8 cellular contexts compared by ENCODE assay signal in the genomic region with DNA sequence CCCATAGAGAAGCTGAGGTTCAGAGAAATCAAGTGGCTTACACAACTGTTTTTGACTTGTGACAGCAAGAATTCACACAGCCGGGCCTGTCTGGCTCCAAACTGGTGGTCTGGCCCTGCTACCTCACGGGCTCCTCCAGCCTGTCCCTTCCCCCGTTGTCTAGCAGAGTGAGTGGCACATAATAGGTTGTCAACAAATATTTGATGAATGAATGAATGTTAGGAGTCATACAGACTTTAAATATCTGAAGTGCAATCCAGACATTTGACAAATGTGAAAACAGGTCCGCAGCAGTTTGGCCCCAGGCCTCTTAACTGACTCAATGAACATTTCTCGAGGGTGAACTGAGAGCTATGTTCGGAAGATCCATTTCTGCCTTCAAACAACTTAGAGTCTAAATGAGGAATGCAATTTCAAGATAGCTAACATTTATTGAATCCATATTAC. TPM values are rescaled to one million over a fixed set of nuclear protein-coding genes. Genes with fewer than 3 reads are reported as not detected.
DNase-seq lines count a peak whose midpoint lies in the region.

No MANE protein-coding gene starts in this region.

- no peaks in the 10 kb centered on the region for H3K9me3 Mint-ChIP-seq in activated naive CD4-positive, alpha-beta T cell treated with anti-CD3 and anti-CD28 coated beads, Interleukin-2, amount 10 ng/mL, durations not matched to agents 7 days and 5 days
- H3K9me3 Mint-ChIP-seq in activated CD4-positive, alpha-beta memory T cell treated with anti-CD3 and anti-CD28 coated beads for 36 hours = no peaks in the 10 kb centered on the region
- H3K9me3 Mint-ChIP-seq in immature natural killer cell = no peaks in the 10 kb centered on the region

- H3K9me3 ChIP-seq in stomach smooth muscle (ENCODE audit: control insufficient read depth in 2 of 2, low read length in 2 of 2) = no peaks in the 10 kb centered on the region

- H3K27ac Mint-ChIP-seq in activated naive CD4-positive, alpha-beta T cell treated with anti-CD3 and anti-CD28 coated beads, Interleukin-2, amount 10 ng/mL, durations not matched to agents 7 days and 5 days = peak overlapping the region; percentile 1
- H3K27ac Mint-ChIP-seq in activated CD4-positive, alpha-beta memory T cell treated with anti-CD3 and anti-CD28 coated beads for 36 hours = no peak overlapping the region
- H3K27ac Mint-ChIP-seq in immature natural killer cell = peak overlapping the region; percentile 63 to 91 (median 80)

- H3K36me3 ChIP-seq in stomach smooth muscle (ENCODE audit: control insufficient read depth in 2 of 2, insufficient read depth in 2 of 2, low read length in 2 of 2) = peaks cover 0 to 3% of the 10 kb centered on the region in 2 donors

- H3K27ac ChIP-seq in stomach smooth muscle (ENCODE audit: low read length) = peak overlapping the region; percentile 82
- H3K27ac ChIP-seq in substantia nigra (ENCODE audit: low read depth, low read length, poor library complexity, severe bottlenecking) = no peak overlapping the region

- H3K4me1 ChIP-seq in stomach smooth muscle (ENCODE audit: control insufficient read depth, insufficient read depth, low read length) = peaks cover 36% of the 10 kb centered on the region

- CTCF ChIA-PET in activated naive CD4-positive, alpha-beta T cell treated with anti-CD3 and anti-CD28 coated beads, Interleukin-2, amount 10 ng/mL, durations not matched to agents 7 days and 5 days (lab: Charles Lee) = interaction anchor here (0.5 to 5.9 kb wide), 12 partner anchors 8 to 408 kb away, joined by 3 to 49 read pairs (median 4); partner anchors contain the start of genes LRIG2, MOV10 and ST7L
- CTCF ChIA-PET in activated CD4-positive, alpha-beta memory T cell treated with anti-CD3 and anti-CD28 coated beads for 36 hours (lab: Charles Lee) = interaction anchor here (0.6 to 4.9 kb wide), 20 partner anchors 9 to 365 kb away, joined by 3 to 68 read pairs (median 5); partner anchors contain the start of genes CAPZA1, LRIG2, MOV10 and ST7L

- no peak for DNase-seq in activated naive CD4-positive, alpha-beta T cell treated with anti-CD3 and anti-CD28 coated beads, Interleukin-2, amount 10 ng/mL, durations not matched to agents 7 days and 5 days
- DNase-seq in activated naive CD4-positive, alpha-beta T cell treated with anti-CD3 and anti-CD28 coated beads, Interleukin-2, amount 50 U/mL, for 16 hours = no peak
- DNase-seq in activated CD4-positive, alpha-beta memory T cell treated with anti-CD3 and anti-CD28 coated beads for 36 hours = no peak
- DNase-seq in immature natural killer cell (no peak), NCI-H1105 (lab: John Stamatoyannopoulos, UW) (no peak), occipital lobe (lab: John Stamatoyannopoulos, UW) (no peak), substantia nigra (lab: John Stamatoyannopoulos, UW) (no peak)

- no peak overlapping the region for H3K4me3 ChIP-seq in stomach smooth muscle (ENCODE audit: low read length in 2 of 2)

- no peaks in the 10 kb centered on the region for H3K27me3 ChIP-seq in stomach smooth muscle (ENCODE audit: control insufficient read depth in 1 of 2, insufficient read depth in 2 of 2, low read length in 2 of 2)

- H3K4me1 Mint-ChIP-seq in activated naive CD4-positive, alpha-beta T cell treated with anti-CD3 and anti-CD28 coated beads, Interleukin-2, amount 10 ng/mL, durations not matched to agents 7 days and 5 days = peaks cover 35% of the 10 kb centered on the region
- H3K4me1 Mint-ChIP-seq in activated CD4-positive, alpha-beta memory T cell treated with anti-CD3 and anti-CD28 coated beads for 36 hours (ENCODE audit: low read depth) = peaks cover 34% of the 10 kb centered on the region
- H3K4me1 Mint-ChIP-seq in immature natural killer cell = peaks cover 40 to 45% of the 10 kb centered on the region in 2 donors

- peak overlapping the region in 1 of 2 donors; percentile 73 for H3K9ac ChIP-seq in stomach smooth muscle (ENCODE audit: low read length in 2 of 2)

- intact Hi-C loops in activated CD4-positive, alpha-beta memory T cell treated with anti-CD3 and anti-CD28 coated beads for 36 hours (cut with micrococcal nuclease) = no loop called here

- POLR2A ChIA-PET in activated CD4-positive, alpha-beta memory T cell treated with anti-CD3 and anti-CD28 coated beads for 36 hours (lab: Charles Lee) = interaction anchor here (0.6 to 1.4 kb wide), 2 partner anchors 36 to 90 kb away, joined by 3 to 5 read pairs; no protein-coding TSS in a partner anchor

- peak overlapping the region; percentile 81 for H3K4me3 Mint-ChIP-seq in activated naive CD4-positive, alpha-beta T cell treated with anti-CD3 and anti-CD28 coated beads, Interleukin-2, amount 10 ng/mL, durations not matched to agents 7 days and 5 days
- peak overlapping the region; percentile 60 for H3K4me3 Mint-ChIP-seq in activated CD4-positive, alpha-beta memory T cell treated with anti-CD3 and anti-CD28 coated beads for 36 hours
- peak overlapping the region; percentile 83 to 90 (median 87) for H3K4me3 Mint-ChIP-seq in immature natural killer cell

- no peaks in the 10 kb centered on the region for H3K36me3 Mint-ChIP-seq in activated naive CD4-positive, alpha-beta T cell treated with anti-CD3 and anti-CD28 coated beads, Interleukin-2, amount 10 ng/mL, durations not matched to agents 7 days and 5 days
- no peaks in the 10 kb centered on the region for H3K36me3 Mint-ChIP-seq in activated CD4-positive, alpha-beta memory T cell treated with anti-CD3 and anti-CD28 coated beads for 36 hours
- H3K36me3 Mint-ChIP-seq in immature natural killer cell = peaks cover 0 to 3% (median 3%) of the 10 kb centered on the region in 3 donors

- peaks cover 59% of the 10 kb centered on the region for H3K27me3 Mint-ChIP-seq in activated naive CD4-positive, alpha-beta T cell treated with anti-CD3 and anti-CD28 coated beads, Interleukin-2, amount 10 ng/mL, durations not matched to agents 7 days and 5 days
- peaks cover 3% of the 10 kb centered on the region for H3K27me3 Mint-ChIP-seq in activated CD4-positive, alpha-beta memory T cell treated with anti-CD3 and anti-CD28 coated beads for 36 hours
- peaks cover 5 to 13% (median 10%) of the 10 kb centered on the region in 3 donors for H3K27me3 Mint-ChIP-seq in immature natural killer cell (ENCODE audit: low read depth in 3 of 3)

RNA-seq across cellular contexts. Expression of gene RHOC, which starts 1.1 kb away (rescaled TPM):
- total RNA-seq in activated CD4-positive, alpha-beta memory T cell treated with anti-CD3 and anti-CD28 coated beads for 36 hours = 10 to 100 TPM; 50.1 to 51.6 TPM
- 100 to 1,000 TPM; 444 to 613 (median 572) TPM for polyA plus RNA-seq in immature natural killer cell
- 37.6 TPM for total RNA-seq in occipital lobe

RNA-seq across cellular contexts. Expression of gene PPM1J, which starts 7.1 kb away (rescaled TPM):
- 1 to 10 TPM in 1 of 2 experiments, under 1 TPM in 1; 0.69 to 1.2 TPM for total RNA-seq in activated CD4-positive, alpha-beta memory T cell treated with anti-CD3 and anti-CD28 coated beads for 36 hours
- under 1 TPM in 1 of 3 donors, not detected in 2; 0.19 TPM for polyA plus RNA-seq in immature natural killer cell
- 4.4 TPM for total RNA-seq in occipital lobe

RNA-seq across cellular contexts. Expression of gene MOV10, which starts 33.6 kb away (rescaled TPM):
- total RNA-seq in activated CD4-positive, alpha-beta memory T cell treated with anti-CD3 and anti-CD28 coated beads for 36 hours = 10 to 100 TPM; 57.7 to 63.1 TPM
- polyA plus RNA-seq in immature natural killer cell = 10 to 100 TPM; 20.6 to 52.7 (median 22.8) TPM
- total RNA-seq in occipital lobe = 3.7 TPM

Comparison
In these comparisons a context has a peak if more than half of its experiments do, and no peak if none do; other contexts are left out.
1. RNA of gene MOV10, which starts 33.6 kb away (total RNA-seq): 57.7 to 63.1 TPM in activated CD4-positive, alpha-beta memory T cell treated with anti-CD3 and anti-CD28 coated beads for 36 hours; 3.7 TPM in occipital lobe (single experiment); every median in the first group is over 10 times any median in the second.
2. Peak in every context shown above with its lines, with median percentiles within 50 percentile points of each other: H3K4me3 Mint-ChIP-seq.